In the genomic region with DNA sequence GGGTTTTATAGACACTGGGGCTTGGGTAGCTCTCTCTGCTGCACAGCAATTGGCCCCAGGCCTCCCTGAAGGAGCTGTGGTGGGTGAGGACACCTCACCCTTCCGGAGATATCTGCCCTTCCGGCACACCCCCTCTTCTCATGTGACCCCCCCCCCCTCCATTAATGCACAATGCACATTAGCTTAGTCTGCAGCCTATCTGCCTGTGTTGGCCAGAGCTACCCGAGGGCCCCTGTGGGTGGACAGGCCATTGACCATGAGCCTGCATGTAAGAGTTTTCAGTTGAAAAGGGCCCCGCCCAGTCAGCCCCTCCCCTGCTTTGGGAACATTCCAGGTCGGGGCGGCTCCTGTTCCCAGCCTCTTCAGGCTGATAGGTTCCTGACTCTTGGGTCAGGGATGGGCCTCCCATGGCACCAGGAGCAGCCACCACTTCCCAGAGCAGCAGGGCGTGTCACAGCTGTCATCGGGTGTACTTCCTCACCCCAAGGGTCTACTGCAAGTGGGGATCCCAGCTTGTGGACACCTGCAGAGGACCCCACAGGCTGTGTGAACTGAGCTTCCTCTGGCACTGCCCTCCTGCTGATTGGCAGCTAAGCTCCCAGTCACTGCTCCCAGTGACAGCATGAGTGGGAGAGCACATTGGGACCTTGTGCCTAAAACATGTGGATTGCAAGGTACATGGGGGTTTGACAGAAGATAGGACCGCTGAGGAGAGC, we compare ENCODE assay signal across 2 cellular contexts.
A peak's percentile ranks its signal among the peaks of the same experiment; 100 is the strongest.
TF ChIP-seq lines count a peak whose summit lies in the region.

No MANE protein-coding gene starts in this region.

TF ChIP-seq in HEK293, 187 proteins besides CTCF, POLR2A, EP300 and RAD21 (continued from another document):
- TF ChIP-seq, protein P1, sequence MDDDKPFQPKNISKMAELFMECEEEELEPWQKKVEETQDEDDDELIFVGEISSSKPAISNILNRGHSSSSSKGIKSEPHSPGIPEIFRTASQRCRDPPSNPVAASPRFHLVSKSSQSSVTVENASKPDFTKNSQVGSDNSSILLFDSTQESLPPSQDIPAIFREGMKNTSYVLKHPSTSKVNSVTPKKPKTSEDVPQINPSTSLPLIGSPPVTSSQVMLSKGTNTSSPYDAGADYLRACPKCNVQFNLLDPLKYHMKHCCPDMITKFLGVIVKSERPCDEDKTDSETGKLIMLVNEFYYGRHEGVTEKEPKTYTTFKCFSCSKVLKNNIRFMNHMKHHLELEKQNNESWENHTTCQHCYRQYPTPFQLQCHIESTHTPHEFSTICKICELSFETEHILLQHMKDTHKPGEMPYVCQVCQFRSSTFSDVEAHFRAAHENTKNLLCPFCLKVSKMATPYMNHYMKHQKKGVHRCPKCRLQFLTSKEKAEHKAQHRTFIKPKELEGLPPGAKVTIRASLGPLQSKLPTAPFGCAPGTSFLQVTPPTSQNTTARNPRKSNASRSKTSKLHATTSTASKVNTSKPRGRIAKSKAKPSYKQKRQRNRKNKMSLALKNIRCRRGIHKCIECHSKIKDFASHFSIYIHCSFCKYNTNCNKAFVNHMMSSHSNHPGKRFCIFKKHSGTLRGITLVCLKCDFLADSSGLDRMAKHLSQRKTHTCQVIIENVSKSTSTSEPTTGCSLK (tag by site-specific recombination; IDR thresholded peaks at IDR 0.05) = no peak
- TF ChIP-seq ZNF777 (tag by site-specific recombination; IDR thresholded peaks at IDR 0.05; ENCODE audit: borderline replicate concordance) = no peak
- no peak for TF ChIP-seq ZNF114 (tag by site-specific recombination; IDR thresholded peaks at IDR 0.05)
- TF ChIP-seq KLF9 (tag by site-specific recombination; IDR thresholded peaks at IDR 0.05; ENCODE audit: low read depth) = 0 out of 2 replicates have a peak, but pooled peaks have one; percentile 23
- TF ChIP-seq ZNF302 (tag by site-specific recombination; IDR thresholded peaks at IDR 0.05; ENCODE audit: low read depth) = no peak
- no peak for TF ChIP-seq ZNF174 (tag by site-specific recombination; IDR thresholded peaks at IDR 0.05)
- TF ChIP-seq GLIS1 (tag by site-specific recombination; IDR thresholded peaks at IDR 0.05) = peak; percentile 60
- TF ChIP-seq SCRT2 (tag by site-specific recombination; IDR thresholded peaks at IDR 0.05) = no peak
- TF ChIP-seq ZNF561 (tag by site-specific recombination; IDR thresholded peaks at IDR 0.05; ENCODE audit: borderline replicate concordance) = no peak
- no peak for TF ChIP-seq ZNF169 (tag by site-specific recombination; IDR thresholded peaks at IDR 0.05)
- peak; percentile 91 for TF ChIP-seq KLF1 (tag by site-specific recombination; IDR thresholded peaks at IDR 0.05)
- 0 out of 2 replicates have a peak, but pooled peaks have one; percentile 13 for TF ChIP-seq ZFHX2 (tag by site-specific recombination; conservative IDR thresholded peaks at IDR 0.05)
- peak; percentile 91 for TF ChIP-seq ZIC2 (tag by site-specific recombination; IDR thresholded peaks at IDR 0.05)
- peak; percentile 83 for TF ChIP-seq ZNF341 (tag by site-specific recombination; IDR thresholded peaks at IDR 0.05; ENCODE audit: low read depth)
TF ChIP-seq in HEK293: peak in this region for 6.

TF ChIP-seq in WTC11, 78 proteins besides CTCF, POLR2A, EP300 and RAD21 (continued from another document):
- TF ChIP-seq, protein P2, sequence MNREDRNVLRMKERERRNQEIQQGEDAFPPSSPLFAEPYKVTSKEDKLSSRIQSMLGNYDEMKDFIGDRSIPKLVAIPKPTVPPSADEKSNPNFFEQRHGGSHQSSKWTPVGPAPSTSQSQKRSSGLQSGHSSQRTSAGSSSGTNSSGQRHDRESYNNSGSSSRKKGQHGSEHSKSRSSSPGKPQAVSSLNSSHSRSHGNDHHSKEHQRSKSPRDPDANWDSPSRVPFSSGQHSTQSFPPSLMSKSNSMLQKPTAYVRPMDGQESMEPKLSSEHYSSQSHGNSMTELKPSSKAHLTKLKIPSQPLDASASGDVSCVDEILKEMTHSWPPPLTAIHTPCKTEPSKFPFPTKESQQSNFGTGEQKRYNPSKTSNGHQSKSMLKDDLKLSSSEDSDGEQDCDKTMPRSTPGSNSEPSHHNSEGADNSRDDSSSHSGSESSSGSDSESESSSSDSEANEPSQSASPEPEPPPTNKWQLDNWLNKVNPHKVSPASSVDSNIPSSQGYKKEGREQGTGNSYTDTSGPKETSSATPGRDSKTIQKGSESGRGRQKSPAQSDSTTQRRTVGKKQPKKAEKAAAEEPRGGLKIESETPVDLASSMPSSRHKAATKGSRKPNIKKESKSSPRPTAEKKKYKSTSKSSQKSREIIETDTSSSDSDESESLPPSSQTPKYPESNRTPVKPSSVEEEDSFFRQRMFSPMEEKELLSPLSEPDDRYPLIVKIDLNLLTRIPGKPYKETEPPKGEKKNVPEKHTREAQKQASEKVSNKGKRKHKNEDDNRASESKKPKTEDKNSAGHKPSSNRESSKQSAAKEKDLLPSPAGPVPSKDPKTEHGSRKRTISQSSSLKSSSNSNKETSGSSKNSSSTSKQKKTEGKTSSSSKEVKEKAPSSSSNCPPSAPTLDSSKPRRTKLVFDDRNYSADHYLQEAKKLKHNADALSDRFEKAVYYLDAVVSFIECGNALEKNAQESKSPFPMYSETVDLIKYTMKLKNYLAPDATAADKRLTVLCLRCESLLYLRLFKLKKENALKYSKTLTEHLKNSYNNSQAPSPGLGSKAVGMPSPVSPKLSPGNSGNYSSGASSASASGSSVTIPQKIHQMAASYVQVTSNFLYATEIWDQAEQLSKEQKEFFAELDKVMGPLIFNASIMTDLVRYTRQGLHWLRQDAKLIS (CRISPR knock-in tag; IDR thresholded peaks at IDR 0.05; ENCODE audit: borderline replicate concordance) = no peak
- TF ChIP-seq ZNF396 (CRISPR knock-in tag; IDR thresholded peaks at IDR 0.05; ENCODE audit: borderline replicate concordance) (no peak), NR3C1 (CRISPR knock-in tag; conservative IDR thresholded peaks at IDR 0.05; ENCODE audit: low read depth) (no peak), CBFB (CRISPR knock-in tag; IDR thresholded peaks at IDR 0.05; ENCODE audit: low read depth) (no peak), JUN (CRISPR knock-in tag; IDR thresholded peaks at IDR 0.05) (no peak), EMX1 (CRISPR knock-in tag; IDR thresholded peaks at IDR 0.05) (no peak), NFE2L1 (CRISPR knock-in tag; IDR thresholded peaks at IDR 0.05) (no peak), TEAD4 (CRISPR knock-in tag; IDR thresholded peaks at IDR 0.05) (no peak), NR1H2 (CRISPR knock-in tag; IDR thresholded peaks at IDR 0.05) (no peak), KAT7 (CRISPR knock-in tag; IDR thresholded peaks at IDR 0.05; ENCODE audit: borderline replicate concordance) (no peak)
- TF ChIP-seq, protein P3, sequence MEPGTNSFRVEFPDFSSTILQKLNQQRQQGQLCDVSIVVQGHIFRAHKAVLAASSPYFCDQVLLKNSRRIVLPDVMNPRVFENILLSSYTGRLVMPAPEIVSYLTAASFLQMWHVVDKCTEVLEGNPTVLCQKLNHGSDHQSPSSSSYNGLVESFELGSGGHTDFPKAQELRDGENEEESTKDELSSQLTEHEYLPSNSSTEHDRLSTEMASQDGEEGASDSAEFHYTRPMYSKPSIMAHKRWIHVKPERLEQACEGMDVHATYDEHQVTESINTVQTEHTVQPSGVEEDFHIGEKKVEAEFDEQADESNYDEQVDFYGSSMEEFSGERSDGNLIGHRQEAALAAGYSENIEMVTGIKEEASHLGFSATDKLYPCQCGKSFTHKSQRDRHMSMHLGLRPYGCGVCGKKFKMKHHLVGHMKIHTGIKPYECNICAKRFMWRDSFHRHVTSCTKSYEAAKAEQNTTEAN (CRISPR knock-in tag; IDR thresholded peaks at IDR 0.05) = no peak
- TF ChIP-seq, protein P4, sequence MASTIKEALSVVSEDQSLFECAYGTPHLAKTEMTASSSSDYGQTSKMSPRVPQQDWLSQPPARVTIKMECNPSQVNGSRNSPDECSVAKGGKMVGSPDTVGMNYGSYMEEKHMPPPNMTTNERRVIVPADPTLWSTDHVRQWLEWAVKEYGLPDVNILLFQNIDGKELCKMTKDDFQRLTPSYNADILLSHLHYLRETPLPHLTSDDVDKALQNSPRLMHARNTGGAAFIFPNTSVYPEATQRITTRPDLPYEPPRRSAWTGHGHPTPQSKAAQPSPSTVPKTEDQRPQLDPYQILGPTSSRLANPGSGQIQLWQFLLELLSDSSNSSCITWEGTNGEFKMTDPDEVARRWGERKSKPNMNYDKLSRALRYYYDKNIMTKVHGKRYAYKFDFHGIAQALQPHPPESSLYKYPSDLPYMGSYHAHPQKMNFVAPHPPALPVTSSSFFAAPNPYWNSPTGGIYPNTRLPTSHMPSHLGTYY (CRISPR knock-in tag; IDR thresholded peaks at IDR 0.05) = no peak
